Comparison of ENCODE assay signal across 36 cellular contexts in the genomic region with DNA sequence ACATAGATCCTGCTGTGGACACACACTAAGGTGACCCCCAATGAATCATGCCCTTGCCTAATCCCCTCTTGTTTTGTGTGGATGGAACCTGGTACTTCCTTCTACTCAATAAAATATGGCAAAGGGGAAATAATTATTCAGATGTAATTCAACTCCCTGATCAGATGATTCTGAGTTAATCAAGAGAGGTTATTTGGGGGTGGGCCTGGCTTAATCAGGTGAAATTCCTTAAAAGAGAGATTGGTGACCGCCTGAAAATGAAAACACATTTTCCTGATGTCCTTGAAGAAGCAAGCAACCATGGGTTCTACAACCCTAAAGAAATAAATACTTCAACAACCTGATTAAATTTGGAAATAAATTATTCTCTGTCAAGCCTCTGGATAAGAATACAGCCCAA. TPM values are rescaled to one million over a fixed set of nuclear protein-coding genes. Genes with fewer than 3 reads are reported as not detected.
"Had no signal": no experiment of that assay in that cellular context is flagged by ENCODE, and none has a peak within 500 bp of the region (broad histone marks: within the 10 kb centered on the region; RNA-seq: fewer than 3 reads in every experiment).

No MANE protein-coding gene starts in this region.

- FAIRE-seq: astrocyte, bronchial epithelial cell had no signal

- ATAC-seq: activated naive CD4-positive, alpha-beta T cell treated with anti-CD3 and anti-CD28 coated beads, Interleukin-2, amount 50 U/mL, for 72 hours; activated naive CD8-positive, alpha-beta T cell treated with anti-CD3 and anti-CD28 coated beads, Interleukin-2, amount 50 U/mL, for 24 hours; activated T-cell treated with anti-CD3 and anti-CD28 coated beads, Interleukin-2, amount 50 U/mL, for 72 hours; activated T-helper 17 cell treated with anti-CD3 and anti-CD28 coated beads, Interleukin-2, amount 50 U/mL, for 72 hours; body of pancreas had no signal

- H3K36me3 ChIP-seq: adrenal gland, ascending aorta, brain microvascular endothelial cell, breast epithelium, cardiac muscle cell, colonic mucosa had no signal

- H3K27me3 ChIP-seq: ascending aorta, body of pancreas, brain microvascular endothelial cell, colonic mucosa had no signal

- DNase-seq: activated effector memory CD4-positive, alpha-beta T cell treated with anti-CD3 and anti-CD28 coated beads, Interleukin-2, amount 50 U/mL, for 16 hours; activated effector memory CD4-positive, alpha-beta T cell treated with Interleukin-2 at 50 U/mL for 16 hours; activated gamma-delta T cell; activated gamma-delta T cell treated with Interleukin-2 at 50 U/mL for 16 hours; activated naive CD4-positive, alpha-beta T cell; activated naive CD4-positive, alpha-beta T cell treated with anti-CD3 and anti-CD28 coated beads for 36 hours; activated naive CD4-positive, alpha-beta T cell treated with anti-CD3 and anti-CD28 coated beads, Interleukin-2, amount 10 ng/mL, durations not matched to agents 7 days and 5 days; activated naive CD4-positive, alpha-beta T cell treated with anti-CD3 and anti-CD28 coated beads, Interleukin-2, amount 50 U/mL, for 16 hours; activated naive CD4-positive, alpha-beta T cell treated with Interleukin-2 at 50 U/mL for 16 hours; activated naive CD8-positive, alpha-beta T cell treated with anti-CD3 and anti-CD28 coated beads for 36 hours; activated naive CD8-positive, alpha-beta T cell treated with anti-CD3 and anti-CD28 coated beads, Interleukin-2, amount 10 ng/mL, durations not matched to agents 7 days and 5 days; activated naive CD8-positive, alpha-beta T cell treated with anti-CD3 and anti-CD28 coated beads, Interleukin-2, amount 50 U/mL, for 24 hours; activated T-cell treated with anti-CD3 and anti-CD28 coated beads, Interleukin-2, amount 50 U/mL, for 48 hours; activated T-cell treated with anti-CD3 and anti-CD28 coated beads, Interleukin-2, amount 50 U/mL, for 72 hours; adrenal gland; amniotic stem cell; amygdala; anterior cingulate cortex; aorta; body of pancreas; brain microvascular endothelial cell; caudate nucleus; central memory CD4-positive, alpha-beta T cell; cerebellar nuclear complex; colonic mucosa had no signal

- H3K4me1 ChIP-seq: ascending aorta, body of pancreas, breast epithelium, colonic mucosa had no signal

- H3K27ac ChIP-seq: adrenal gland, ascending aorta, body of pancreas, brain microvascular endothelial cell, breast epithelium, cardiac muscle cell, colonic mucosa had no signal

- H3K9me3 ChIP-seq: adrenal gland, ascending aorta, body of pancreas, breast epithelium, colonic mucosa had no signal

- H3K4me3 ChIP-seq: adrenal gland, ascending aorta, body of pancreas, breast epithelium, cardiac muscle cell, colonic mucosa had no signal

RNA-seq across cellular contexts. Expression of a gene that starts 8.3 kb away (rescaled TPM):
- total RNA-seq: activated naive CD4-positive, alpha-beta T cell treated with anti-CD3 and anti-CD28 coated beads for 36 hours; activated naive CD4-positive, alpha-beta T cell treated with anti-CD3 and anti-CD28 coated beads, Interleukin-2, amount 50 U/mL, for 72 hours; activated naive CD8-positive, alpha-beta T cell treated with anti-CD3 and anti-CD28 coated beads for 36 hours; activated naive CD8-positive, alpha-beta T cell treated with anti-CD3 and anti-CD28 coated beads, Interleukin-2, amount 10 ng/mL, durations not matched to agents 7 days and 5 days; activated T-cell treated with anti-CD3 and anti-CD28 coated beads, Interleukin-2, amount 50 U/mL, for 72 hours; activated T-helper 1 cell treated with anti-CD3 and anti-CD28 coated beads, Interleukin-12 subunit alpha, Interleukin-12 subunit beta, Interleukin-2, Interleukin-4 antibody, amounts not matched to agents 30 ng/mL and 10 ng/mL and 1 ng/mL, durations not matched to agents 14 hours and 24 hours and 36 hours; activated T-helper 17 cell treated with anti-CD3 and anti-CD28 coated beads, Interleukin-2, amount 50 U/mL, for 72 hours; activated T-helper 2 cell treated with anti-CD3 and anti-CD28 coated beads, Interferon-gamma antibody, Interleukin-2, Interleukin-4, amounts not matched to agents 10 μg/mL and 5 μg/mL and 100 μg/mL, durations not matched to agents 14 hours and 24 hours and 36 hours; ascending aorta; body of pancreas; cardiac septum; chondrocyte had no signal
- polyA plus RNA-seq: cardiac muscle cell had no signal
